In genomic region chr7:2383543-2384274, GRCh38 we compare ENCODE assay signal across 1 cellular context.
TF ChIP-seq lines count a peak whose summit lies in the region.

No MANE protein-coding gene starts in this region.

TF ChIP-seq in GM12878, 131 proteins besides CTCF, POLR2A, EP300 and RAD21:
- TF ChIP-seq YBX1 (IDR thresholded peaks at IDR 0.05) (no peak), ZNF687 (IDR thresholded peaks at IDR 0.05) (no peak), TARDBP (IDR thresholded peaks at IDR 0.05; ENCODE audit: borderline replicate concordance) (no peak), PAX8 (IDR thresholded peaks at IDR 0.05) (no peak), JUNB (IDR thresholded peaks at IDR 0.05) (no peak)
